1 cellular context compared by ENCODE assay signal in the genomic region with DNA sequence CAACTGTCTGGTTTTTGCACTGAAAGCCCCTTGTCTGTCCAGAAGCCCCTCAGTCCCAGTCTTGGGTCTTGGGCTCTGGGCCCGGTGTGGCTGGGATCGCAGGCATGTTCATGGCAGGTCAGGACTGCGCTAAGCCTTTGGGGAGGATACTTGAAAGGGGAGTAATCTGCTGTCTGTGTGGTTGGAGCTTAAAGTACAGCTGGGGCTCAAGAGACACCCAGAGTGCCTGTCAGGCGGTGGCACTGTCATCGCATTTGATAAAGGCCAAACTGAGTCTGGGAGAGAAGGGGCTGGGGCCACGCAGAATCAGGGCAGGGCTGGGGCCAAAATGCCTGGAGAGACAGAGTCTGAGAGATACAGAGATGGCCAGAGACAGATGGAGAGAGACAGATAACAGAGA.
TF ChIP-seq lines count a peak whose summit lies in the region.

No MANE protein-coding gene starts in this region.

TF ChIP-seq in GM12878, 131 proteins besides CTCF, POLR2A, EP300 and RAD21:
- TF ChIP-seq YBX1 (IDR thresholded peaks at IDR 0.05), result no peak
- TF ChIP-seq PML (IDR thresholded peaks at IDR 0.05; ENCODE audit: low read length), result no peak
- TF ChIP-seq, protein P1, sequence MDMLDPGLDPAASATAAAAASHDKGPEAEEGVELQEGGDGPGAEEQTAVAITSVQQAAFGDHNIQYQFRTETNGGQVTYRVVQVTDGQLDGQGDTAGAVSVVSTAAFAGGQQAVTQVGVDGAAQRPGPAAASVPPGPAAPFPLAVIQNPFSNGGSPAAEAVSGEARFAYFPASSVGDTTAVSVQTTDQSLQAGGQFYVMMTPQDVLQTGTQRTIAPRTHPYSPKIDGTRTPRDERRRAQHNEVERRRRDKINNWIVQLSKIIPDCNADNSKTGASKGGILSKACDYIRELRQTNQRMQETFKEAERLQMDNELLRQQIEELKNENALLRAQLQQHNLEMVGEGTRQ (IDR thresholded peaks at IDR 0.05; ENCODE audit: borderline replicate concordance, low read depth, low read length), result no peak
- no peak for TF ChIP-seq E2F8 (IDR thresholded peaks at IDR 0.05; ENCODE audit: low read depth, partially characterized antibody)
- TF ChIP-seq KDM1A (IDR thresholded peaks at IDR 0.05; ENCODE audit: borderline replicate concordance), result no peak
- no peak for TF ChIP-seq ZNF207 (IDR thresholded peaks at IDR 0.05; ENCODE audit: borderline replicate concordance)
- TF ChIP-seq YY1 (IDR thresholded peaks at IDR 0.05; ENCODE audit: low read depth, low read length), result no peak
